In the genomic region with DNA sequence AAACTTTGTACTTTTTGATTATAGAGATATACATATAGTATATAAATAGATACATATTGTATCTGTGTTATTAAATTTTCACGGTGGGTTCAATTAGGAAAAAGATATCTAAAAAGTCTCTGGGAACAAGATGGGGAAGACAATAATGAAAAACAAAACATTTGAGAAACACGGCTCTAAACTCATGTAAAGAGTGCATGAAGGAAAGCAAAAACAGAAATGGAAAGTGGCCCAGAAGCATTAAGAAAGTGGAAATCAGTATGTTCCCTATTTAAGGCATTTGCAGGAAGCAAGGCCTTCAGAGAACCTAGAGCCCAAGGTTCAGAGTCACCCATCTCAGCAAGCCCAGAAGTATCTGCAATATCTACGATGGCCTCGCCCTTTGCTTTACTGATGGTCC, we compare ENCODE assay signal across 10 cellular contexts. TPM values are rescaled to one million over a fixed set of nuclear protein-coding genes. Genes with fewer than 3 reads are reported as not detected.
"Had no signal": no experiment of that assay in that cellular context is flagged by ENCODE, and none has a peak within 500 bp of the region (broad histone marks: within the 10 kb centered on the region; RNA-seq: fewer than 3 reads in every experiment).

Gene IFNA1 (plus strand): TSS at position 301 of the 400 bp plus-strand sequence. CDS start 69 bp downstream, at position 370.

- H3K4me3 Mint-ChIP-seq: IgD-negative memory B cell had no signal

- H3K9me3 Mint-ChIP-seq: IgD-negative memory B cell had no signal

- H3K27ac ChIP-seq: HL-60 had no signal

- H3K4me3 ChIP-seq: K562 had no signal

- H3K36me3 Mint-ChIP-seq: IgD-negative memory B cell had no signal

- ATAC-seq: HepG2, K562 had no signal

- FAIRE-seq: HepG2, HTR-8/SVneo, K562 had no signal

- DNase-seq: IMR-90, KBM-7, KG1 had no signal

- H3K27ac Mint-ChIP-seq: IgD-negative memory B cell had no signal

RNA-seq across cellular contexts. Expression of gene IFNA1, which starts in this region (rescaled TPM):
- total RNA-seq: HepG2, HT-29, HT1080, IMR-90, K562 had no signal
- polyA plus RNA-seq: HepG2, IMR-90, K562 had no signal
